Comparison of ENCODE assay signal across 1 cellular context in the genomic region with DNA sequence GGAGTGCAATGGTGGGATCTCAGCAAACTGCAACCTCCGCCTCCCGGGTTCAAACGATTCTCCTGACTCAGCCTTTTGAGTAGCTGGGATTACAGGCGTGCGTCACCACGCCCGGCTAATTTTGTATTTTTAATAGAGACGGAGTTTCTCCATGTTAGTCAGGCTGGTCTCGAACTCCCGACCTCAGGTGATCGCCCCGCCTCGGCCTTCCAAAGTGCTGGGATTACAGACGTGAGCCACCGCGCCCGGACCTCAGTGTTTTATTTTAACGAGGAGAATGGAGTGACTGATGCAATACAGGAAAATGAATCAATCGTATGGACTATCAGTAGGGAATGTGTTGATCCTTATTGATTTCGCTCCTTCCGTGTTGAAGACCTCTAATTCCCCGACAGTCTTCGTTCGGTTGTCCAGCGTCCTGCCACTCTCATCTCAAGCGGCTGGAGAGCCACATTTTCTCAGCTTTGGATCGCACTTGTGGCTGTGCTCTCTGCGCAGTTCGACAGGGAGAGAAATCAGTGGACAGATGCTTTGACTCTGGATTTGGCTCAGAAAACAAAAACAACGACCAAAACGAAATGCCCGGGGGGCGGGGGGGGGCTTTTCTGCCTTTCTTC.
TF ChIP-seq lines count a peak whose summit lies in the region.

No MANE protein-coding gene starts in this region.

TF ChIP-seq in K562, 482 proteins besides CTCF, POLR2A, EP300 and RAD21 (continued from another document and continues in another):
- TF ChIP-seq, protein P1, sequence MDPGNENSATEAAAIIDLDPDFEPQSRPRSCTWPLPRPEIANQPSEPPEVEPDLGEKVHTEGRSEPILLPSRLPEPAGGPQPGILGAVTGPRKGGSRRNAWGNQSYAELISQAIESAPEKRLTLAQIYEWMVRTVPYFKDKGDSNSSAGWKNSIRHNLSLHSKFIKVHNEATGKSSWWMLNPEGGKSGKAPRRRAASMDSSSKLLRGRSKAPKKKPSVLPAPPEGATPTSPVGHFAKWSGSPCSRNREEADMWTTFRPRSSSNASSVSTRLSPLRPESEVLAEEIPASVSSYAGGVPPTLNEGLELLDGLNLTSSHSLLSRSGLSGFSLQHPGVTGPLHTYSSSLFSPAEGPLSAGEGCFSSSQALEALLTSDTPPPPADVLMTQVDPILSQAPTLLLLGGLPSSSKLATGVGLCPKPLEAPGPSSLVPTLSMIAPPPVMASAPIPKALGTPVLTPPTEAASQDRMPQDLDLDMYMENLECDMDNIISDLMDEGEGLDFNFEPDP (CRISPR knock-in tag; IDR thresholded peaks at IDR 0.05) = no peak
- TF ChIP-seq KDM1A (IDR thresholded peaks at IDR 0.05) (peak; percentile 64 to 84), HIVEP1 (CRISPR knock-in tag; IDR thresholded peaks at IDR 0.05) (no peak), ZNF766 (CRISPR knock-in tag; conservative IDR thresholded peaks at IDR 0.05) (peak; percentile 76; the same call in 1 of the 2 replicates), RBFOX2 (IDR thresholded peaks at IDR 0.05; ENCODE audit: low read depth, low read length) (peak; percentile 73), MIER1 (IDR thresholded peaks at IDR 0.05; ENCODE audit: low read depth) (0 out of 2 replicates have a peak, but pooled peaks have one; percentile 16), CREBBP (IDR thresholded peaks at IDR 0.05; ENCODE audit: low read depth, low read length) (no peak), BCOR (IDR thresholded peaks at IDR 0.05) (peak; percentile 93), C11orf30 (IDR thresholded peaks at IDR 0.05; ENCODE audit: low read depth) (peak; percentile 99), SMARCE1 (IDR thresholded peaks at IDR 0.05) (peak; percentile 47; the same call in 1 of the 2 replicates), PBX2 (CRISPR knock-in tag; IDR thresholded peaks at IDR 0.05; ENCODE audit: low read depth) (no peak), PBX2 (tag; conservative IDR thresholded peaks at IDR 0.05; ENCODE audit: low read depth) (peak; percentile 12; the same call in 1 of the 2 replicates), FOSL1 (tag; conservative IDR thresholded peaks at IDR 0.05) (peak; percentile 57), CAMTA2 (CRISPR knock-in tag; conservative IDR thresholded peaks at IDR 0.05) (no peak), ZEB2 (IDR thresholded peaks at IDR 0.05) (no peak), PHF8 (IDR thresholded peaks at IDR 0.05; ENCODE audit: borderline replicate concordance, low read length) (peak; percentile 41; the same call in 1 of the 2 replicates), MAFG (tag; conservative IDR thresholded peaks at IDR 0.05) (peak; percentile 96), POLR3A (IDR thresholded peaks at IDR 0.05; ENCODE audit: borderline replicate concordance, extremely low read depth, insufficient read depth, insufficient read length) (peak; percentile 53), DMBX1 (CRISPR knock-in tag; IDR thresholded peaks at IDR 0.05; ENCODE audit: borderline replicate concordance) (peak; percentile 59), NONO (IDR thresholded peaks at IDR 0.05; ENCODE audit: low read depth in 2 of 2, low read length in 1 of 2) (0 out of 4 replicates have a peak, but pooled peaks have one; percentile 16 to 28), HDAC2 (IDR thresholded peaks at IDR 0.05) (peak; percentile 43; the same call in 1 of the 2 replicates), ESRRB (CRISPR knock-in tag; IDR thresholded peaks at IDR 0.05; ENCODE audit: borderline replicate concordance) (no peak), KAT8 (IDR thresholded peaks at IDR 0.05; ENCODE audit: low read depth) (no peak), ZFX (CRISPR knock-in tag; IDR thresholded peaks at IDR 0.05) (peak; percentile 69), ELF4 (CRISPR knock-in tag; IDR thresholded peaks at IDR 0.05) (peak; percentile 70; the same call in 1 of the 2 replicates), ARID1B (IDR thresholded peaks at IDR 0.05) (peak; percentile 53), CC2D1A (IDR thresholded peaks at IDR 0.05) (peak; percentile 11; the same call in 1 of the 2 replicates), E4F1 (CRISPR knock-in tag; IDR thresholded peaks at IDR 0.05; ENCODE audit: borderline replicate concordance) (no peak), NFRKB (IDR thresholded peaks at IDR 0.05; ENCODE audit: low read depth) (peak; percentile 93), MEIS2 (IDR thresholded peaks at IDR 0.05; ENCODE audit: partially characterized antibody) (peak; percentile 53), SUPT5H (IDR thresholded peaks at IDR 0.05) (no peak), NR2C1 (IDR thresholded peaks at IDR 0.05) (no peak), NR2C1 (tag; IDR thresholded peaks at IDR 0.05) (peak; percentile 18; the same call in 1 of the 2 replicates), KLF6 (CRISPR knock-in tag; IDR thresholded peaks at IDR 0.05; ENCODE audit: borderline replicate concordance) (no peak), EP400 (IDR thresholded peaks at IDR 0.05) (peak; percentile 90)
- TF ChIP-seq, protein P2, sequence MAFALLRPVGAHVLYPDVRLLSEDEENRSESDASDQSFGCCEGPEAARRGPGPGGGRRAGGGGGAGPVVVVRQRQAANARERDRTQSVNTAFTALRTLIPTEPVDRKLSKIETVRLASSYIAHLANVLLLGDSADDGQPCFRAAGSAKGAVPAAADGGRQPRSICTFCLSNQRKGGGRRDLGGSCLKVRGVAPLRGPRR (CRISPR knock-in tag; IDR thresholded peaks at IDR 0.05) = no peak
- TF ChIP-seq, protein P3, sequence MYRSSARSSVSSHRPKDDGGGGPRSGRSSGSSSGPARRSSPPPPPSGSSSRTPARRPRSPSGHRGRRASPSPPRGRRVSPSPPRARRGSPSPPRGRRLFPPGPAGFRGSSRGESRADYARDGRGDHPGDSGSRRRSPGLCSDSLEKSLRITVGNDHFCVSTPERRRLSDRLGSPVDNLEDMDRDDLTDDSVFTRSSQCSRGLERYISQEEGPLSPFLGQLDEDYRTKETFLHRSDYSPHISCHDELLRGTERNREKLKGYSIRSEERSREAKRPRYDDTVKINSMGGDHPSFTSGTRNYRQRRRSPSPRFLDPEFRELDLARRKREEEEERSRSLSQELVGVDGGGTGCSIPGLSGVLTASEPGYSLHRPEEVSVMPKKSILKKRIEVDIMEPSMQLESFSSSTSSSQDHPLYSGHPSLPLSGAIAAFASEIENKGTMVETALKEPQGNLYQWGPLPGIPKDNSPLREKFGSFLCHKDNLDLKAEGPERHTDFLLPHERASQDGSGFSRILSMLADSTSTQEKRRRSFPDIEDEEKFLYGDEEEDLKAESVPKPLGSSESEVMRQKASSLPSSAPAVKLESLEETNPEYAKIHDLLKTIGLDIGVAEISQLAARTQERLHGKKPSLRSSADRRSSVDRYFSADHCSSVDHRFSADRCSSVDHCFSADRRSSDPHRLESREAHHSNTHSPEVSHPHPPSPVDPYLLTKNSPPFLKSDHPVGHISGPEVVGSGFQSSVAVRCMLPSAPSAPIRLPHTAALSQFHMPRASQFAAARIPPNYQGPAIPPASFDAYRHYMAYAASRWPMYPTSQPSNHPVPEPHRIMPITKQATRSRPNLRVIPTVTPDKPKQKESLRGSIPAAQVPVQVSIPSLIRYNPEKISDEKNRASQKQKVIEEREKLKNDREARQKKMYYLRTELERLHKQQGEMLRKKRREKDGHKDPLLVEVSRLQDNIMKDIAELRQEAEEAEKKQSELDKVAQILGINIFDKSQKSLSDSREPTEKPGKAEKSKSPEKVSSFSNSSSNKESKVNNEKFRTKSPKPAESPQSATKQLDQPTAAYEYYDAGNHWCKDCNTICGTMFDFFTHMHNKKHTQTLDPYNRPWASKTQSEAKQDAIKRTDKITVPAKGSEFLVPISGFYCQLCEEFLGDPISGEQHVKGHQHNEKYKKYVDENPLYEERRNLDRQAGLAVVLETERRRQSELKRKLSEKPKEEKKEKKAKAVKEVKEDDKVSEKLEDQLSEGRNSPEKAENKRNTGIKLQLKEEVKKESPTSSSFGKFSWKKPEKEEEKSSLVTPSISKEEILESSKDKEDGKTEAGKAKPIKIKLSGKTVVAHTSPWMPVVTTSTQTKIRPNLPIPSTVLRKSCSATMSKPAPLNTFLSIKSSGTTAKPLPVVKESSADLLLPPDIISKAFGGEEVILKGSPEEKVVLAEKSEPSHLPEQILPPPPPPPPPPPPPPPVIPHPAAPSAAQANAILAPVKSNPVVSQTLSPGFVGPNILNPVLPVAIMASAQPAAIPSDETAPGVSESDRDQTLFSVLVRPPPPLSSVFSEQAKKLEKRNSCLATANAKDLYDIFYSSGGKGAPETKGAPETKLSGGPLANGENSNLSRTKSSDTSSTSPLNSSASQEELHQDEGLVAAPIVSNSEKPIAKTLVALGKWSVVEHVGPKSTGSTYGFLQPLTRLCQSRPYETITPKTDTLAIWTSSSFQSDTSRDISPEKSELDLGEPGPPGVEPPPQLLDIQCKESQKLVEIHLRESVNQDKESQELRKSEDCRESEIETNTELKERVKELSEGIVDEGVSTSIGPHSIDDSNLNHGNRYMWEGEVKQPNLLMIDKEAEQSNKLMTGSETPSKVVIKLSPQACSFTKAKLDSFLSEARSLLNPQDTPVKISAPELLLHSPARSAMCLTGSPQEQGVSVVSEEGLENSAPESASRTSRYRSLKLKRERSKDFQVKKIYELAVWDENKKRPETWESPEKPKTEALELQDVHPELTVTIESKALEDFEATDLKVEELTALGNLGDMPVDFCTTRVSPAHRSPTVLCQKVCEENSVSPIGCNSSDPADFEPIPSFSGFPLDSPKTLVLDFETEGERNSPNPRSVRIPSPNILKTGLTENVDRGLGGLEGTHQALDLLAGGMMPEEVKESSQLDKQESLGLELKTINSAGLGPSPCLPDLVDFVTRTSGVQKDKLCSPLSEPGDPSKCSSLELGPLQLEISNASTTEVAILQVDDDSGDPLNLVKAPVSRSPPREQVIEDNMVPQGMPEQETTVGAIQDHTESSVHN (IDR thresholded peaks at IDR 0.05; ENCODE audit: borderline replicate concordance in 1 of 2, low read depth in 1 of 2) = 0 out of 4 replicates have a peak, but pooled peaks of 1 of the 2 experiments have one; percentile 10
- TF ChIP-seq, protein P4, sequence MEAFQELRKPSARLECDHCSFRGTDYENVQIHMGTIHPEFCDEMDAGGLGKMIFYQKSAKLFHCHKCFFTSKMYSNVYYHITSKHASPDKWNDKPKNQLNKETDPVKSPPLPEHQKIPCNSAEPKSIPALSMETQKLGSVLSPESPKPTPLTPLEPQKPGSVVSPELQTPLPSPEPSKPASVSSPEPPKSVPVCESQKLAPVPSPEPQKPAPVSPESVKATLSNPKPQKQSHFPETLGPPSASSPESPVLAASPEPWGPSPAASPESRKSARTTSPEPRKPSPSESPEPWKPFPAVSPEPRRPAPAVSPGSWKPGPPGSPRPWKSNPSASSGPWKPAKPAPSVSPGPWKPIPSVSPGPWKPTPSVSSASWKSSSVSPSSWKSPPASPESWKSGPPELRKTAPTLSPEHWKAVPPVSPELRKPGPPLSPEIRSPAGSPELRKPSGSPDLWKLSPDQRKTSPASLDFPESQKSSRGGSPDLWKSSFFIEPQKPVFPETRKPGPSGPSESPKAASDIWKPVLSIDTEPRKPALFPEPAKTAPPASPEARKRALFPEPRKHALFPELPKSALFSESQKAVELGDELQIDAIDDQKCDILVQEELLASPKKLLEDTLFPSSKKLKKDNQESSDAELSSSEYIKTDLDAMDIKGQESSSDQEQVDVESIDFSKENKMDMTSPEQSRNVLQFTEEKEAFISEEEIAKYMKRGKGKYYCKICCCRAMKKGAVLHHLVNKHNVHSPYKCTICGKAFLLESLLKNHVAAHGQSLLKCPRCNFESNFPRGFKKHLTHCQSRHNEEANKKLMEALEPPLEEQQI (IDR thresholded peaks at IDR 0.05) = 0 out of 2 replicates have a peak, but pooled peaks have one; percentile 26
- TF ChIP-seq, protein P5, sequence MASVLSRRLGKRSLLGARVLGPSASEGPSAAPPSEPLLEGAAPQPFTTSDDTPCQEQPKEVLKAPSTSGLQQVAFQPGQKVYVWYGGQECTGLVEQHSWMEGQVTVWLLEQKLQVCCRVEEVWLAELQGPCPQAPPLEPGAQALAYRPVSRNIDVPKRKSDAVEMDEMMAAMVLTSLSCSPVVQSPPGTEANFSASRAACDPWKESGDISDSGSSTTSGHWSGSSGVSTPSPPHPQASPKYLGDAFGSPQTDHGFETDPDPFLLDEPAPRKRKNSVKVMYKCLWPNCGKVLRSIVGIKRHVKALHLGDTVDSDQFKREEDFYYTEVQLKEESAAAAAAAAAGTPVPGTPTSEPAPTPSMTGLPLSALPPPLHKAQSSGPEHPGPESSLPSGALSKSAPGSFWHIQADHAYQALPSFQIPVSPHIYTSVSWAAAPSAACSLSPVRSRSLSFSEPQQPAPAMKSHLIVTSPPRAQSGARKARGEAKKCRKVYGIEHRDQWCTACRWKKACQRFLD (CRISPR knock-in tag; IDR thresholded peaks at IDR 0.05) = peak; percentile 16; the same call in 1 of the 2 replicates
